In genomic region chr4:109303141-109303499, GRCh38 we compare ENCODE assay signal across 8 cellular contexts. TPM values are rescaled to one million over a fixed set of nuclear protein-coding genes. Genes with fewer than 3 reads are reported as not detected.
A peak's percentile ranks its signal among the peaks of the same experiment; 100 is the strongest.
DNase-seq lines count a peak whose midpoint lies in the region; TF ChIP-seq lines count a peak whose summit lies in the region.

No MANE protein-coding gene starts in this region.

- H3K27ac Mint-ChIP-seq in Calu3 (ENCODE audit: unreplicated experiment), result no peak overlapping the region

- peaks cover 3% of the 10 kb centered on the region for H3K9me3 Mint-ChIP-seq in Calu3 (ENCODE audit: low read depth, unreplicated experiment)

- no peaks in the 10 kb centered on the region for H3K36me3 Mint-ChIP-seq in Calu3 (ENCODE audit: insufficient read depth, unreplicated experiment)

- no peak overlapping the region for H3K4me3 Mint-ChIP-seq in Calu3 (ENCODE audit: low read depth, unreplicated experiment)

- CTCF ChIA-PET in Calu3 (lab: Charles Lee), result interaction anchor here (0.6 kb wide), 1 partner anchor 78 kb away, joined by 4 read pairs; no protein-coding TSS in a partner anchor

- H3K27me3 ChIP-seq in osteoblast (ENCODE audit: insufficient read depth, low read length), result peaks cover 50% of the 10 kb centered on the region

- intact Hi-C loops in Calu3 (cut with micrococcal nuclease; ENCODE audit: unreplicated experiment), result no loop called here

- H3K4me1 ChIP-seq in osteoblast (ENCODE audit: insufficient read depth, low read length), result peaks cover 6% of the 10 kb centered on the region

- peak overlapping the region; percentile 80 for H3K4me2 ChIP-seq in osteoblast (ENCODE audit: insufficient read depth, low read length)

- DNase-seq in CMK (ENCODE audit: low read depth) (peak; percentile 25), OCI-M1 (lab: John Stamatoyannopoulos, UW) (peak; percentile 83), fibroblast of mammary gland (ENCODE audit: low read depth) (no peak), osteoblast (ENCODE audit: insufficient read length, low spot score, missing footprints) (peak; percentile 64), dedifferentiated amniotic fluid mesenchymal stem cell (ENCODE audit: extremely low spot score) (no peak), GM20000 (ENCODE audit: low spot score) (no peak), Calu3 (no peak), NCI-H128 (lab: John Stamatoyannopoulos, UW; ENCODE audit: unreplicated experiment) (no peak)

- H3K79me2 ChIP-seq in osteoblast (ENCODE audit: insufficient read depth, low read length), result no peaks in the 10 kb centered on the region

- BruUV-seq in Calu3 (replicated peaks; lab: Mats Ljungman, UMichigan), result no TSS peak

- H4K20me1 ChIP-seq in osteoblast (ENCODE audit: insufficient read depth, low read length), result no peaks in the 10 kb centered on the region

- H3K27ac ChIP-seq in osteoblast (ENCODE audit: low read depth, low read length), result no peak overlapping the region

- H3K36me3 ChIP-seq in osteoblast (ENCODE audit: insufficient read depth, low read length), result no peaks in the 10 kb centered on the region

- TF ChIP-seq CTCF in fibroblast of mammary gland (conservative IDR thresholded peaks at IDR 0.05; ENCODE audit: control insufficient read depth, insufficient read depth, low read depth, low read length), result no peak
- no peak for TF ChIP-seq CTCF in osteoblast (IDR thresholded peaks at IDR 0.05; ENCODE audit: extremely low read depth, low read depth, low read length)
- TF ChIP-seq CTCF in GM20000 (IDR thresholded peaks at IDR 0.05; ENCODE audit: extremely low read depth, missing control alignments), result no peak
- no peak for TF ChIP-seq CTCF in Calu3 (IDR thresholded peaks at IDR 0.05; ENCODE audit: unreplicated experiment)

- peak overlapping the region; percentile 69 for H2AFZ ChIP-seq in osteoblast (ENCODE audit: low read length)

- peak overlapping the region; percentile 31 for H3K4me3 ChIP-seq in fibroblast of mammary gland (ENCODE audit: control insufficient read depth, low read depth, low read length)
- peak overlapping the region; percentile 63 for H3K4me3 ChIP-seq in osteoblast (ENCODE audit: insufficient read depth, low read length)

- peaks cover 7% of the 10 kb centered on the region for H3K4me1 Mint-ChIP-seq in Calu3 (ENCODE audit: low read depth, unreplicated experiment)

- peaks cover 21% of the 10 kb centered on the region for H3K27me3 Mint-ChIP-seq in Calu3 (ENCODE audit: unreplicated experiment)

- H3K9me3 ChIP-seq in osteoblast (ENCODE audit: low read depth, low read length), result no peaks in the 10 kb centered on the region

RNA-seq across cellular contexts. Expression of gene COL25A1, which starts 0.7 kb away (rescaled TPM):
- total RNA-seq in osteoblast, result 1.2 and 1.4 TPM in 2 replicates
- not detected in 2 replicates for total RNA-seq in Calu3 (2022)

Comparison
In these comparisons a context has a peak if more than half of its experiments do, and no peak if none do; other contexts are left out.
1. DNase-seq: peak in CMK (single experiment), OCI-M1 (single experiment) and osteoblast (single experiment); none in fibroblast of mammary gland (single experiment), dedifferentiated amniotic fluid mesenchymal stem cell (single experiment), GM20000 (single experiment), Calu3 (single experiment) and NCI-H128 (single experiment).